ENCODE assay signal across 30 cellular contexts in genomic region chr9:117906763-117907162, GRCh38.
"Had no signal": no experiment of that assay in that cellular context is flagged by ENCODE, and none has a peak within 500 bp of the region (broad histone marks: within the 10 kb centered on the region; RNA-seq: fewer than 3 reads in every experiment).

No MANE protein-coding gene starts in this region.

- FAIRE-seq: RCC 7860 had no signal

- H3K9me3 ChIP-seq: SJCRH30 had no signal

- H2AFZ ChIP-seq: PC-9 had no signal

- H3K4me2 ChIP-seq: PC-9 had no signal

- H3K4me1 ChIP-seq: SJCRH30 had no signal

- DNase-seq: Karpas-422, MM.1S, MV-4-11, NCI-H1092, NCI-H1105, NCI-H1417 treated with DMSO at 0.1 percent for 48 hours, NCI-H1436 treated with DMSO at 0.1 percent for 48 hours, NCI-H1694 treated with DMSO at 0.1 percent for 48 hours, NCI-H187 treated with DMSO at 0.1 percent for 48 hours, NCI-H2029, NCI-H2081 treated with DMSO at 0.1 percent for 48 hours, NCI-H2107, NCI-H2171, NCI-H226, NCI-H446 treated with DMSO at 0.1 percent for 48 hours, NCI-H510A, NCI-H526, NCI-H69, NCI-H748 treated with DMSO at 0.1 percent for 48 hours, PC-9, SHP77, SIG-M5, SJCRH30, T-cell had no signal

- H3K36me3 ChIP-seq: SJCRH30 had no signal

- H3K27ac ChIP-seq: PC-9, RWPE1, SJCRH30, SK-N-MC had no signal

- H3K4me3 ChIP-seq: PC-9, SJCRH30, SK-N-MC had no signal

- H3K4me1 Mint-ChIP-seq: T-cell had no signal

- H3K27ac Mint-ChIP-seq: T-cell had no signal

- H3K4me3 Mint-ChIP-seq: T-cell had no signal

- H3K27me3 ChIP-seq: SJCRH30 had no signal

- H3K36me3 Mint-ChIP-seq: T-cell had no signal

- ATAC-seq: Panc1, Right ventricle myocardium inferior, SK-N-SH treated with all-trans-retinoic acid at 6 μM for 48 hours, T-cell had no signal
